In genomic region chr16:24918641-24919040, GRCh38 we compare ENCODE assay signal across 26 cellular contexts.
"Had no signal": no experiment of that assay in that cellular context is flagged by ENCODE, and none has a peak within 500 bp of the region (broad histone marks: within the 10 kb centered on the region; RNA-seq: fewer than 3 reads in every experiment).

No MANE protein-coding gene starts in this region.

- H3K9me3 Mint-ChIP-seq: activated CD4-positive, alpha-beta memory T cell treated with anti-CD3 and anti-CD28 coated beads, Interleukin-2, amount 10 ng/mL, durations not matched to agents 7 days and 5 days; activated CD4-positive, alpha-beta T cell treated with anti-CD3 and anti-CD28 coated beads, Interleukin-2, amount 10 ng/mL, durations not matched to agents 7 days and 5 days; activated naive CD4-positive, alpha-beta T cell treated with anti-CD3 and anti-CD28 coated beads, Interleukin-2, amount 50 U/mL, for 72 hours; central memory CD8-positive, alpha-beta T cell; dendritic cell treated with granulocyte-macrophage colony-stimulating factor and Interleukin-4, amounts not matched to agents 40 ng/mL and 50 ng/mL, for 4 days; immature natural killer cell; natural killer cell treated with Interleukin-12 subunit alpha and Interleukin-12 subunit beta and Interleukin-15 and Interleukin-18, amount 100 ng/mL, for 72 hours; stimulated activated naive CD8-positive, alpha-beta T cell treated with anti-CD3 and anti-CD28 coated beads, Interleukin-15, amount 100 ng/mL, for 72 hours; T-helper 2 cell treated with Interferon-gamma antibody and Interleukin-4, amounts not matched to agents 5 μg/mL and 100 μg/mL, for 36 hours had no signal

- H3K27me3 ChIP-seq: esophagus muscularis mucosa, foreskin keratinocyte, heart left ventricle, upper lobe of left lung, vagina had no signal

- H3K27ac ChIP-seq: esophagus muscularis mucosa, foreskin keratinocyte, heart left ventricle, upper lobe of left lung, vagina had no signal

- ATAC-seq: activated naive CD4-positive, alpha-beta T cell treated with anti-CD3 and anti-CD28 coated beads, Interleukin-2, amount 50 U/mL, for 72 hours; activated T-cell treated with anti-CD3 and anti-CD28 coated beads, Interleukin-2, amount 50 U/mL, for 72 hours; foreskin keratinocyte; heart left ventricle; natural killer cell treated with Interleukin-12 subunit alpha and Interleukin-12 subunit beta and Interleukin-15 and Interleukin-18, amount 100 ng/mL, for 72 hours; right cardiac atrium; stimulated activated naive CD8-positive, alpha-beta T cell treated with anti-CD3 and anti-CD28 coated beads, Interleukin-15, amount 100 ng/mL, for 72 hours had no signal

- H3K9me3 ChIP-seq: esophagus muscularis mucosa, upper lobe of left lung, vagina had no signal

- H3K4me1 ChIP-seq: esophagus muscularis mucosa, foreskin keratinocyte, upper lobe of left lung, vagina had no signal

- DNase-seq: activated CD4-positive, alpha-beta memory T cell treated with anti-CD3 and anti-CD28 coated beads, Interleukin-2, amount 10 ng/mL, durations not matched to agents 7 days and 5 days; activated CD4-positive, alpha-beta T cell treated with anti-CD3 and anti-CD28 coated beads, Interleukin-2, amount 10 ng/mL, durations not matched to agents 7 days and 5 days; activated CD4-positive, CD25-positive, alpha-beta regulatory T cell treated with anti-CD3 and anti-CD28 coated beads, Interleukin-2, amount 50 U/mL, for 72 hours; activated naive CD4-positive, alpha-beta T cell; activated T-cell treated with anti-CD3 and anti-CD28 coated beads for 4 hours; activated T-cell treated with anti-CD3 and anti-CD28 coated beads, Interleukin-2, amount 50 U/mL, for 72 hours; anterior cingulate cortex; foreskin keratinocyte; heart left ventricle; hypothalamus; immature natural killer cell; kidney; mesenchymal stem cell; right cardiac atrium; stimulated activated CD4-positive, alpha-beta T cell treated with anti-CD3 and anti-CD28 coated beads, Interleukin-2, amount 100 ng/mL, for 48 hours; stimulated activated naive CD8-positive, alpha-beta T cell treated with anti-CD3 and anti-CD28 coated beads, Interleukin-15, amount 100 ng/mL, for 72 hours; substantia nigra; T-helper 1 cell; upper lobe of left lung had no signal

- H3K4me3 ChIP-seq: esophagus muscularis mucosa, heart left ventricle, upper lobe of left lung, vagina had no signal

- H3K27ac Mint-ChIP-seq: activated CD4-positive, alpha-beta memory T cell treated with anti-CD3 and anti-CD28 coated beads, Interleukin-2, amount 10 ng/mL, durations not matched to agents 7 days and 5 days; dendritic cell treated with granulocyte-macrophage colony-stimulating factor and Interleukin-4, amounts not matched to agents 40 ng/mL and 50 ng/mL, for 4 days; natural killer cell treated with Interleukin-12 subunit alpha and Interleukin-12 subunit beta and Interleukin-15 and Interleukin-18, amount 100 ng/mL, for 72 hours; T-helper 2 cell treated with Interferon-gamma antibody and Interleukin-4, amounts not matched to agents 5 μg/mL and 100 μg/mL, for 36 hours had no signal

- H3K4me3 Mint-ChIP-seq: activated CD4-positive, alpha-beta memory T cell treated with anti-CD3 and anti-CD28 coated beads, Interleukin-2, amount 10 ng/mL, durations not matched to agents 7 days and 5 days; activated CD4-positive, alpha-beta T cell treated with anti-CD3 and anti-CD28 coated beads, Interleukin-2, amount 10 ng/mL, durations not matched to agents 7 days and 5 days; activated T-cell treated with anti-CD3 and anti-CD28 coated beads, Interleukin-2, amount 50 U/mL, for 72 hours; central memory CD8-positive, alpha-beta T cell; dendritic cell treated with granulocyte-macrophage colony-stimulating factor and Interleukin-4, amounts not matched to agents 40 ng/mL and 50 ng/mL, for 4 days; immature natural killer cell; natural killer cell treated with Interleukin-12 subunit alpha and Interleukin-12 subunit beta and Interleukin-15 and Interleukin-18, amount 100 ng/mL, for 72 hours; stimulated activated naive CD8-positive, alpha-beta T cell treated with anti-CD3 and anti-CD28 coated beads, Interleukin-15, amount 100 ng/mL, for 72 hours; T-helper 2 cell treated with Interferon-gamma antibody and Interleukin-4, amounts not matched to agents 5 μg/mL and 100 μg/mL, for 36 hours had no signal

- H3K36me3 Mint-ChIP-seq: natural killer cell treated with Interleukin-12 subunit alpha and Interleukin-12 subunit beta and Interleukin-15 and Interleukin-18, amount 100 ng/mL, for 72 hours had no signal
